ENCODE assay signal across 22 cellular contexts in the genomic region with DNA sequence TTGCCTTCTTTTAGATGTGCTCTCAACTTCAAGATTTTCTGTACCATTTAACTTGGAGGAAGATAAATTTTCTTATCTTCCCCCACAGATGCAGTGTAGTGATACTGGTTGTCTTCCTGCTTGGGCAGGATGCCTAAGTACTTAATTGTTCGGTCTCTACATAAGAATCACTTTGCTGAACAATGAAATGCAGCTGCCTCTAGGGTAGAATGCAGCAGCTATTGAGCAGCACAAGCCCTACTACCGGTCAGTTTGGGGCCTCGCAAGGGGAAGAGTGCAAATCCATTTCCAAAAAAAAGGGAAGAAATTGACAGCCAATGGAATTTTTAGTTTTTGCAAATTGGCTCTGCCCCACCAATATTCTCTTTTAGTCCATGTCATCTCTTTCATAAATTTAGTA.
"Had no signal": no experiment of that assay in that cellular context is flagged by ENCODE, and none has a peak within 500 bp of the region (broad histone marks: within the 10 kb centered on the region; RNA-seq: fewer than 3 reads in every experiment).

No MANE protein-coding gene starts in this region.

- DNase-seq: activated CD4-positive, alpha-beta T cell treated with anti-CD3 and anti-CD28 coated beads, Interleukin-2, amount 10 ng/mL, durations not matched to agents 24 days and 14 days; activated CD8-positive, alpha-beta T cell treated with anti-CD3 and anti-CD28 coated beads for 36 hours; activated effector memory CD4-positive, alpha-beta T cell treated with Interleukin-2 at 50 U/mL for 16 hours; activated naive CD4-positive, alpha-beta T cell treated with anti-CD3 and anti-CD28 coated beads, Interleukin-2, amount 10 ng/mL, durations not matched to agents 7 days and 5 days; activated naive CD8-positive, alpha-beta T cell treated with anti-CD3 and anti-CD28 coated beads, Interleukin-2, amount 50 U/mL, for 24 hours; activated T-cell treated with anti-CD3 and anti-CD28 coated beads, Interleukin-2, amount 50 U/mL, for 4 hours; brain microvascular endothelial cell; cortex of kidney; heart left ventricle; kidney; midbrain; stimulated activated naive B cell treated with anti-CD40 and anti-IgM and Interleukin-4, amounts not matched to agents 10 μg/mL and 1 μg/mL and 100 μg/mL, for 72 hours; T-helper 1 cell; T1000; upper lobe of left lung had no signal

- H3K27ac ChIP-seq: brain microvascular endothelial cell, esophagus muscularis mucosa, gastroesophageal sphincter, heart left ventricle, thoracic aorta, upper lobe of left lung had no signal

- H3K9me3 Mint-ChIP-seq: activated CD8-positive, alpha-beta T cell treated with anti-CD3 and anti-CD28 coated beads for 36 hours; nephron; stimulated activated naive B cell treated with anti-CD40 and anti-IgM and Interleukin-4, amounts not matched to agents 10 μg/mL and 1 μg/mL and 100 μg/mL, for 72 hours had no signal

- H3K4me1 ChIP-seq: esophagus muscularis mucosa, gastroesophageal sphincter, heart left ventricle, upper lobe of left lung had no signal

- H3K27me3 Mint-ChIP-seq: activated CD4-positive, alpha-beta T cell treated with anti-CD3 and anti-CD28 coated beads, Interleukin-2, amount 10 ng/mL, durations not matched to agents 24 days and 14 days; activated CD8-positive, alpha-beta T cell treated with anti-CD3 and anti-CD28 coated beads for 36 hours; activated naive CD4-positive, alpha-beta T cell treated with anti-CD3 and anti-CD28 coated beads, Interleukin-2, amount 10 ng/mL, durations not matched to agents 7 days and 5 days; activated naive CD8-positive, alpha-beta T cell treated with anti-CD3 and anti-CD28 coated beads, Interleukin-2, amount 50 U/mL, for 24 hours; central memory CD8-positive, alpha-beta T cell; stimulated activated naive B cell treated with anti-CD40 and anti-IgM and Interleukin-4, amounts not matched to agents 10 μg/mL and 1 μg/mL and 100 μg/mL, for 72 hours had no signal

- H3K4me3 ChIP-seq: esophagus muscularis mucosa, gastroesophageal sphincter, heart left ventricle, lung, thoracic aorta, upper lobe of left lung had no signal

- H3K27ac Mint-ChIP-seq: activated CD4-positive, alpha-beta T cell treated with anti-CD3 and anti-CD28 coated beads, Interleukin-2, amount 10 ng/mL, durations not matched to agents 24 days and 14 days; activated CD8-positive, alpha-beta T cell treated with anti-CD3 and anti-CD28 coated beads for 36 hours; activated naive CD4-positive, alpha-beta T cell treated with anti-CD3 and anti-CD28 coated beads, Interleukin-2, amount 10 ng/mL, durations not matched to agents 7 days and 5 days; activated naive CD8-positive, alpha-beta T cell treated with anti-CD3 and anti-CD28 coated beads, Interleukin-2, amount 50 U/mL, for 24 hours; nephron; progenitor cell of endocrine pancreas; stimulated activated naive B cell treated with anti-CD40 and anti-IgM and Interleukin-4, amounts not matched to agents 10 μg/mL and 1 μg/mL and 100 μg/mL, for 72 hours had no signal

- H3K4me1 Mint-ChIP-seq: activated CD4-positive, alpha-beta T cell treated with anti-CD3 and anti-CD28 coated beads, Interleukin-2, amount 10 ng/mL, durations not matched to agents 24 days and 14 days; activated naive CD4-positive, alpha-beta T cell treated with anti-CD3 and anti-CD28 coated beads, Interleukin-2, amount 10 ng/mL, durations not matched to agents 7 days and 5 days; activated naive CD8-positive, alpha-beta T cell treated with anti-CD3 and anti-CD28 coated beads, Interleukin-2, amount 50 U/mL, for 24 hours; central memory CD8-positive, alpha-beta T cell; stimulated activated naive B cell treated with anti-CD40 and anti-IgM and Interleukin-4, amounts not matched to agents 10 μg/mL and 1 μg/mL and 100 μg/mL, for 72 hours had no signal

- H3K9me3 ChIP-seq: esophagus muscularis mucosa, gastroesophageal sphincter, heart left ventricle, thoracic aorta, upper lobe of left lung had no signal

- H3K27me3 ChIP-seq: brain microvascular endothelial cell, esophagus muscularis mucosa, gastroesophageal sphincter, heart left ventricle, upper lobe of left lung had no signal

- H3K4me3 Mint-ChIP-seq: activated CD4-positive, alpha-beta T cell treated with anti-CD3 and anti-CD28 coated beads, Interleukin-2, amount 10 ng/mL, durations not matched to agents 24 days and 14 days; activated CD8-positive, alpha-beta T cell treated with anti-CD3 and anti-CD28 coated beads for 36 hours; activated naive CD4-positive, alpha-beta T cell treated with anti-CD3 and anti-CD28 coated beads, Interleukin-2, amount 10 ng/mL, durations not matched to agents 7 days and 5 days; activated naive CD8-positive, alpha-beta T cell treated with anti-CD3 and anti-CD28 coated beads, Interleukin-2, amount 50 U/mL, for 24 hours; activated T-cell treated with anti-CD3 and anti-CD28 coated beads, Interleukin-2, amount 50 U/mL, for 4 hours; central memory CD8-positive, alpha-beta T cell; nephron; stimulated activated naive B cell treated with anti-CD40 and anti-IgM and Interleukin-4, amounts not matched to agents 10 μg/mL and 1 μg/mL and 100 μg/mL, for 72 hours had no signal

- H3K36me3 Mint-ChIP-seq: activated naive CD4-positive, alpha-beta T cell treated with anti-CD3 and anti-CD28 coated beads, Interleukin-2, amount 10 ng/mL, durations not matched to agents 7 days and 5 days; stimulated activated naive B cell treated with anti-CD40 and anti-IgM and Interleukin-4, amounts not matched to agents 10 μg/mL and 1 μg/mL and 100 μg/mL, for 72 hours had no signal

- H3K36me3 ChIP-seq: brain microvascular endothelial cell, esophagus muscularis mucosa, gastroesophageal sphincter, heart left ventricle, thoracic aorta, upper lobe of left lung had no signal
